Comparison of ENCODE assay signal across 8 cellular contexts in the genomic region with DNA sequence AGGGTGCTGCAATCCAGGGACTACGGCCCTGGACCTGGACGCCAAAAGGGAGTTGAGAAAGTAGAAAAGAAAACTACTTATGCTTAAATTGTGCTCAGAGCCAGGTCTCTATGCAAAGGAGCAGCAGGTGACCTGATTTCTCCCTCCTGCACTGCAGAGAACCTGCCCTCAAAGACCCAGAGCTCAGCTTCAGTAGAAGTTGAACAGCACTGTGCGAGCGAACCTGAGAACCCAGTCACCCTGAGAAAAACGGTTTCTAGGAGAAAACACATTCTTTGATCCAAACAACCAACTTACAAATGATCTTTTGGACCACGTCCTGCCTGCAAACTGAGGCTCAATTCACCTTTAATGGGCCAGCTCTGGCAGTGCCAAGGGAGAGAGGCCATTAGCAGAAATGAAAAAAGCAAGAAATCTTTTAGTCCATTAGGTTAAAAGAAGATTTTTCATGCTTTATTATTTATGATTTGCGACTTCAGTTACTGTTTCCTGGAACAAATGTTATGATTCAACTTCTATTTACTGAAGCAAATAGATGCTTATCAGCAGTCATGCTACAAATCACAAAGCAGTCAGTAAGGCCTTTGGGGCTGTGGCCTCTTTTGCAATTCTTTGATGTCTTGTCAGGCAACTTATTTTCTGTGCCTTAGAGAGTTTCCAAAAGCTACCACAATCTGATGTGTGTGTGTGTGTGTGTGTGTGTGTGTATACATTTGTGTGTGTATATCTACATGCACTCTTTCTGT.
DNase-seq lines count a peak whose midpoint lies in the region; ATAC-seq and TF ChIP-seq lines count a peak whose summit lies in the region.

No MANE protein-coding gene starts in this region.

- H3K4me2 ChIP-seq in smooth muscle cell = peak overlapping the region; percentile 70

- no peaks in the 10 kb centered on the region for H3K79me2 ChIP-seq in smooth muscle cell (ENCODE audit: low read depth)

- no peak overlapping the region for H3K4me3 ChIP-seq in smooth muscle cell

- no peak for ATAC-seq in HG02973 (IDR thresholded peaks at IDR 0.05; ENCODE audit: unreplicated experiment)
- ATAC-seq in sciatic nerve = no peak

- peaks cover 13% of the 10 kb centered on the region for H3F3A ChIP-seq in smooth muscle cell (ENCODE audit: low read depth)

- H2AFZ ChIP-seq in smooth muscle cell (ENCODE audit: low read depth) = no peak overlapping the region

- no peak overlapping the region for H3K9ac ChIP-seq in smooth muscle cell (ENCODE audit: low read depth)

- H3K27ac ChIP-seq in epithelial cell of prostate (no peak overlapping the region), smooth muscle cell (ENCODE audit: low read depth) (peak overlapping the region; percentile 75)

- no peaks in the 10 kb centered on the region for H4K20me1 ChIP-seq in smooth muscle cell (ENCODE audit: low read depth)

- no peaks in the 10 kb centered on the region for H3K9me3 ChIP-seq in smooth muscle cell (replicated peaks; ENCODE audit: low read depth)

- intact Hi-C loops in sciatic nerve (cut with DNase I) = no loop called here

- H3K4me1 ChIP-seq in smooth muscle cell (ENCODE audit: low read depth) = no peaks in the 10 kb centered on the region

- H3K27me3 ChIP-seq in smooth muscle cell (ENCODE audit: low read depth) = no peaks in the 10 kb centered on the region

- H3K36me3 ChIP-seq in smooth muscle cell (ENCODE audit: low read depth) = no peaks in the 10 kb centered on the region

- no peak for TF ChIP-seq CTCF in smooth muscle cell (IDR thresholded peaks at IDR 0.05; ENCODE audit: borderline replicate concordance, insufficient read depth, poor library complexity, severe bottlenecking)

- DNase-seq in DMS53 (lab: John Stamatoyannopoulos, UW) = peak; percentile 15
- DNase-seq in DMS53 treated with DMSO at 0.1 percent for 48 hours (lab: John Stamatoyannopoulos, UW; ENCODE audit: unreplicated experiment) = no peak
- DNase-seq in activated CD4-positive, alpha-beta T cell treated with anti-CD3 and anti-CD28 coated beads, Interleukin-2, amount 50 U/mL, for 1 hour = peak; percentile 50
- DNase-seq in epithelial cell of prostate (ENCODE audit: low read depth, low spot score) = peak; percentile 68
- DNase-seq in smooth muscle cell (lab: John Stamatoyannopoulos, UW; ENCODE audit: unreplicated experiment) = no peak
- DNase-seq in sciatic nerve (ENCODE audit: low spot score) = no peak
- DNase-seq in NCI-H226 = no peak

- 79% methylated on average over 7 of the region's 7 CpGs for WGBS in smooth muscle cell (ENCODE audit: low lambda C conversion rate)

Comparison
In these comparisons a context has a peak if more than half of its experiments do, and no peak if none do; other contexts are left out.
1. DNase-seq: peak in DMS53 (single experiment), activated CD4-positive, alpha-beta T cell treated with anti-CD3 and anti-CD28 coated beads, Interleukin-2, amount 50 U/mL, for 1 hour (single experiment) and epithelial cell of prostate (single experiment); none in DMS53 treated with DMSO at 0.1 percent for 48 hours (single experiment), smooth muscle cell (single experiment), sciatic nerve (single experiment) and NCI-H226 (single experiment).